ENCODE assay signal across 24 cellular contexts in genomic region chr12:54523637-54524036, GRCh38. TPM values are rescaled to one million over a fixed set of nuclear protein-coding genes. Genes with fewer than 3 reads are reported as not detected.
DNase-seq lines count a peak whose midpoint lies in the region; ATAC-seq lines count a peak whose summit lies in the region.
"Had no signal": no experiment of that assay in that cellular context is flagged by ENCODE, and none has a peak within 500 bp of the region (broad histone marks: within the 10 kb centered on the region; RNA-seq: fewer than 3 reads in every experiment).

No MANE protein-coding gene starts in this region.

- peaks cover 80% of the 10 kb centered on the region for H3K36me3 Mint-ChIP-seq in activated CD4-positive, alpha-beta T cell treated with anti-CD3 and anti-CD28 coated beads for 36 hours (ENCODE audit: low read depth)
- peaks cover 51% of the 10 kb centered on the region for H3K36me3 Mint-ChIP-seq in activated naive CD4-positive, alpha-beta T cell treated with anti-CD3 and anti-CD28 coated beads for 36 hours (ENCODE audit: low read depth)
- peaks cover 92% of the 10 kb centered on the region for H3K36me3 Mint-ChIP-seq in activated T-helper 2 cell treated with anti-CD3 and anti-CD28 coated beads, Interferon-gamma antibody, Interleukin-2, Interleukin-4, amounts not matched to agents 10 μg/mL and 5 μg/mL and 100 μg/mL, durations not matched to agents 14 hours and 24 hours and 36 hours (ENCODE audit: low read depth)
- H3K36me3 Mint-ChIP-seq in stimulated activated effector memory CD8-positive, alpha-beta T cell treated with anti-CD3 and anti-CD28 coated beads, Interleukin-12 subunit alpha, Interleukin-12 subunit beta, amount 100 ng/mL, for 72 hours = no peaks in the 10 kb centered on the region

- intact Hi-C loops in activated CD4-positive, alpha-beta T cell treated with anti-CD3 and anti-CD28 coated beads for 36 hours (cut with DNase I, micrococcal nuclease) = loop anchor here (1.0 to 10.0 kb wide), 4 partner anchors 37 to 461 kb away; partner anchors contain the start of gene TESPA1 (in 1 of the 2)
- intact Hi-C loops in activated naive CD4-positive, alpha-beta T cell treated with anti-CD3 and anti-CD28 coated beads for 36 hours (cut with micrococcal nuclease) = loop anchor here (2.0 kb wide), 1 partner anchor 461 kb away; the partner anchor contains the start of gene TESPA1
- intact Hi-C loops in activated T-helper 2 cell treated with anti-CD3 and anti-CD28 coated beads, Interferon-gamma antibody, Interleukin-2, Interleukin-4, amounts not matched to agents 10 μg/mL and 5 μg/mL and 100 μg/mL, durations not matched to agents 14 hours and 24 hours and 36 hours (cut with micrococcal nuclease) = loop anchor here (2.0 kb wide), 1 partner anchor 27 kb away; the partner anchor contains the start of gene NCKAP1L

- no peak overlapping the region for H3K4me3 Mint-ChIP-seq in activated CD4-positive, alpha-beta T cell treated with anti-CD3 and anti-CD28 coated beads for 36 hours
- no peak overlapping the region for H3K4me3 Mint-ChIP-seq in activated naive CD4-positive, alpha-beta T cell treated with anti-CD3 and anti-CD28 coated beads for 36 hours
- H3K4me3 Mint-ChIP-seq in activated T-helper 2 cell treated with anti-CD3 and anti-CD28 coated beads, Interferon-gamma antibody, Interleukin-2, Interleukin-4, amounts not matched to agents 10 μg/mL and 5 μg/mL and 100 μg/mL, durations not matched to agents 14 hours and 24 hours and 36 hours (ENCODE audit: low read depth) = no peak overlapping the region
- H3K4me3 Mint-ChIP-seq in stimulated activated effector memory CD8-positive, alpha-beta T cell treated with anti-CD3 and anti-CD28 coated beads, Interleukin-12 subunit alpha, Interleukin-12 subunit beta, amount 100 ng/mL, for 72 hours = no peak overlapping the region
- H3K4me3 Mint-ChIP-seq: CD4-positive, alpha-beta memory T cell; H9; HFFc6 had no signal

- CTCF ChIA-PET in activated CD4-positive, alpha-beta T cell treated with anti-CD3 and anti-CD28 coated beads for 36 hours (lab: Charles Lee) = interaction anchor here (0.8 to 1.3 kb wide), 4 partner anchors 9 to 135 kb away, joined by 3 to 5 read pairs (median 4); no protein-coding TSS in a partner anchor
- CTCF ChIA-PET in activated naive CD4-positive, alpha-beta T cell treated with anti-CD3 and anti-CD28 coated beads for 36 hours (lab: Charles Lee) = interaction anchor here (1.4 to 1.6 kb wide), 2 partner anchors 26 to 56 kb away, joined by 4 read pairs; partner anchors contain the start of gene NCKAP1L

- POLR2A ChIA-PET in activated CD4-positive, alpha-beta T cell treated with anti-CD3 and anti-CD28 coated beads for 36 hours (lab: Charles Lee) = no interaction called here

- no peak for ATAC-seq in activated CD4-positive, alpha-beta T cell treated with anti-CD3 and anti-CD28 coated beads for 36 hours
- no peak for ATAC-seq in stimulated activated effector memory CD8-positive, alpha-beta T cell treated with anti-CD3 and anti-CD28 coated beads, Interleukin-12 subunit alpha, Interleukin-12 subunit beta, amount 100 ng/mL, for 72 hours
- no peak for ATAC-seq in HG03097 (IDR thresholded peaks at IDR 0.05; ENCODE audit: low FRiP score, unreplicated experiment)
- ATAC-seq: GM12878 had no signal

- no peaks in the 10 kb centered on the region for H3K9me3 Mint-ChIP-seq in activated CD4-positive, alpha-beta T cell treated with anti-CD3 and anti-CD28 coated beads for 36 hours (ENCODE audit: low read depth)
- H3K9me3 Mint-ChIP-seq in activated naive CD4-positive, alpha-beta T cell treated with anti-CD3 and anti-CD28 coated beads for 36 hours = no peaks in the 10 kb centered on the region
- H3K9me3 Mint-ChIP-seq in activated T-helper 2 cell treated with anti-CD3 and anti-CD28 coated beads, Interferon-gamma antibody, Interleukin-2, Interleukin-4, amounts not matched to agents 10 μg/mL and 5 μg/mL and 100 μg/mL, durations not matched to agents 14 hours and 24 hours and 36 hours = no peaks in the 10 kb centered on the region
- no peaks in the 10 kb centered on the region for H3K9me3 Mint-ChIP-seq in stimulated activated effector memory CD8-positive, alpha-beta T cell treated with anti-CD3 and anti-CD28 coated beads, Interleukin-12 subunit alpha, Interleukin-12 subunit beta, amount 100 ng/mL, for 72 hours
- H3K9me3 Mint-ChIP-seq: CD4-positive, alpha-beta memory T cell; H9; HFFc6 had no signal

- H3K4me1 Mint-ChIP-seq in activated CD4-positive, alpha-beta T cell treated with anti-CD3 and anti-CD28 coated beads for 36 hours = peaks cover 51% of the 10 kb centered on the region
- peaks cover 47% of the 10 kb centered on the region for H3K4me1 Mint-ChIP-seq in activated naive CD4-positive, alpha-beta T cell treated with anti-CD3 and anti-CD28 coated beads for 36 hours (ENCODE audit: low read depth)
- peaks cover 16% of the 10 kb centered on the region for H3K4me1 Mint-ChIP-seq in activated T-helper 2 cell treated with anti-CD3 and anti-CD28 coated beads, Interferon-gamma antibody, Interleukin-2, Interleukin-4, amounts not matched to agents 10 μg/mL and 5 μg/mL and 100 μg/mL, durations not matched to agents 14 hours and 24 hours and 36 hours (ENCODE audit: low read depth)
- peaks cover 42% of the 10 kb centered on the region for H3K4me1 Mint-ChIP-seq in stimulated activated effector memory CD8-positive, alpha-beta T cell treated with anti-CD3 and anti-CD28 coated beads, Interleukin-12 subunit alpha, Interleukin-12 subunit beta, amount 100 ng/mL, for 72 hours

- no peaks in the 10 kb centered on the region for H3K27me3 Mint-ChIP-seq in activated CD4-positive, alpha-beta T cell treated with anti-CD3 and anti-CD28 coated beads for 36 hours
- H3K27me3 Mint-ChIP-seq in activated naive CD4-positive, alpha-beta T cell treated with anti-CD3 and anti-CD28 coated beads for 36 hours (ENCODE audit: low read depth) = no peaks in the 10 kb centered on the region
- H3K27me3 Mint-ChIP-seq in activated T-helper 2 cell treated with anti-CD3 and anti-CD28 coated beads, Interferon-gamma antibody, Interleukin-2, Interleukin-4, amounts not matched to agents 10 μg/mL and 5 μg/mL and 100 μg/mL, durations not matched to agents 14 hours and 24 hours and 36 hours (ENCODE audit: low read depth) = no peaks in the 10 kb centered on the region
- H3K27me3 Mint-ChIP-seq: CD4-positive, alpha-beta memory T cell had no signal

- peak overlapping the region; percentile 98 for H3K27ac Mint-ChIP-seq in activated CD4-positive, alpha-beta T cell treated with anti-CD3 and anti-CD28 coated beads for 36 hours
- peak overlapping the region; percentile 93 for H3K27ac Mint-ChIP-seq in activated naive CD4-positive, alpha-beta T cell treated with anti-CD3 and anti-CD28 coated beads for 36 hours
- H3K27ac Mint-ChIP-seq in activated T-helper 2 cell treated with anti-CD3 and anti-CD28 coated beads, Interferon-gamma antibody, Interleukin-2, Interleukin-4, amounts not matched to agents 10 μg/mL and 5 μg/mL and 100 μg/mL, durations not matched to agents 14 hours and 24 hours and 36 hours = peak overlapping the region; percentile 1
- peak overlapping the region; percentile 94 for H3K27ac Mint-ChIP-seq in stimulated activated effector memory CD8-positive, alpha-beta T cell treated with anti-CD3 and anti-CD28 coated beads, Interleukin-12 subunit alpha, Interleukin-12 subunit beta, amount 100 ng/mL, for 72 hours
- H3K27ac Mint-ChIP-seq: H9, HFFc6 had no signal

- no peak for DNase-seq in activated CD4-positive, alpha-beta T cell treated with anti-CD3 and anti-CD28 coated beads for 36 hours
- DNase-seq in activated CD4-positive, alpha-beta T cell treated with anti-CD3 and anti-CD28 coated beads, Interleukin-2, amount 50 U/mL, for 48 hours = no peak
- DNase-seq in activated naive CD4-positive, alpha-beta T cell treated with anti-CD3 and anti-CD28 coated beads for 36 hours = no peak
- DNase-seq in activated naive CD4-positive, alpha-beta T cell treated with Interleukin-2 at 50 U/mL for 16 hours = no peak
- DNase-seq in activated T-helper 2 cell treated with anti-CD3 and anti-CD28 coated beads, Interferon-gamma antibody, Interleukin-2, Interleukin-4, amounts not matched to agents 10 μg/mL and 5 μg/mL and 100 μg/mL, durations not matched to agents 14 hours and 24 hours and 36 hours (ENCODE audit: low spot score) = no peak
- DNase-seq in stimulated activated effector memory CD8-positive, alpha-beta T cell treated with anti-CD3 and anti-CD28 coated beads, Interleukin-12 subunit alpha, Interleukin-12 subunit beta, amount 100 ng/mL, for 72 hours (ENCODE audit: low spot score in 2 of 2) = no peak
- DNase-seq in GF-D8 (lab: John Stamatoyannopoulos, UW) = no peak
- DNase-seq: Caco-2; CD4-positive, alpha-beta memory T cell; DMS 273 treated with DMSO at 0.1 percent for 48 hours; DMS79 treated with DMSO at 0.1 percent for 48 hours; H9; HFFc6; Karpas-422; NCI-H1417; NCI-H1694 treated with DMSO at 0.1 percent for 48 hours; NCI-H2081 treated with DMSO at 0.1 percent for 48 hours; NCI-H2171 treated with DMSO at 0.1 percent for 48 hours; NCI-H446; NCI-H526; OCI-M1 had no signal

RNA-seq across cellular contexts. Expression of gene PDE1B, which starts 25.8 kb away (rescaled TPM):
- 10 to 100 TPM; 24.3 to 25.8 TPM for total RNA-seq in activated CD4-positive, alpha-beta T cell treated with anti-CD3 and anti-CD28 coated beads for 36 hours
- 1 to 10 TPM; 7.5 to 8.5 TPM for total RNA-seq in activated naive CD4-positive, alpha-beta T cell treated with anti-CD3 and anti-CD28 coated beads for 36 hours
- 17.1 and 18.7 TPM in 2 replicates for total RNA-seq in activated T-helper 2 cell treated with anti-CD3 and anti-CD28 coated beads, Interferon-gamma antibody, Interleukin-2, Interleukin-4, amounts not matched to agents 10 μg/mL and 5 μg/mL and 100 μg/mL, durations not matched to agents 14 hours and 24 hours and 36 hours
- total RNA-seq: Caco-2, HFFc6, M059J had no signal

RNA-seq across cellular contexts. Expression of gene NCKAP1L, which starts 26.1 kb away (rescaled TPM):
- 100 to 1,000 TPM; 131 to 174 TPM for total RNA-seq in activated CD4-positive, alpha-beta T cell treated with anti-CD3 and anti-CD28 coated beads for 36 hours
- 100 to 1,000 TPM; 138 to 149 TPM for total RNA-seq in activated naive CD4-positive, alpha-beta T cell treated with anti-CD3 and anti-CD28 coated beads for 36 hours
- 105 and 109 TPM in 2 replicates for total RNA-seq in activated T-helper 2 cell treated with anti-CD3 and anti-CD28 coated beads, Interferon-gamma antibody, Interleukin-2, Interleukin-4, amounts not matched to agents 10 μg/mL and 5 μg/mL and 100 μg/mL, durations not matched to agents 14 hours and 24 hours and 36 hours
- total RNA-seq: Caco-2, H9 had no signal

RNA-seq across cellular contexts. Expression of gene GTSF1, which starts 50.2 kb away (rescaled TPM):
- 1 to 10 TPM; 6.8 to 7.2 TPM for total RNA-seq in activated CD4-positive, alpha-beta T cell treated with anti-CD3 and anti-CD28 coated beads for 36 hours
- 1 to 10 TPM; 8.1 to 8.6 TPM for total RNA-seq in activated naive CD4-positive, alpha-beta T cell treated with anti-CD3 and anti-CD28 coated beads for 36 hours
- 4.5 and 5.6 TPM in 2 replicates for total RNA-seq in activated T-helper 2 cell treated with anti-CD3 and anti-CD28 coated beads, Interferon-gamma antibody, Interleukin-2, Interleukin-4, amounts not matched to agents 10 μg/mL and 5 μg/mL and 100 μg/mL, durations not matched to agents 14 hours and 24 hours and 36 hours
- total RNA-seq: Caco-2, H9, HFFc6, M059J had no signal

Comparison
In these comparisons a context has a peak if more than half of its experiments do, and no peak if none do; other contexts are left out.
1. H3K27ac Mint-ChIP-seq: peak in every context shown above with its lines; median percentile 98 in activated CD4-positive, alpha-beta T cell treated with anti-CD3 and anti-CD28 coated beads for 36 hours; 94 in stimulated activated effector memory CD8-positive, alpha-beta T cell treated with anti-CD3 and anti-CD28 coated beads, Interleukin-12 subunit alpha, Interleukin-12 subunit beta, amount 100 ng/mL, for 72 hours; 93 in activated naive CD4-positive, alpha-beta T cell treated with anti-CD3 and anti-CD28 coated beads for 36 hours; 1 in activated T-helper 2 cell treated with anti-CD3 and anti-CD28 coated beads, Interferon-gamma antibody, Interleukin-2, Interleukin-4, amounts not matched to agents 10 μg/mL and 5 μg/mL and 100 μg/mL, durations not matched to agents 14 hours and 24 hours and 36 hours.